ENCODE assay signal across 9 cellular contexts in the genomic region with DNA sequence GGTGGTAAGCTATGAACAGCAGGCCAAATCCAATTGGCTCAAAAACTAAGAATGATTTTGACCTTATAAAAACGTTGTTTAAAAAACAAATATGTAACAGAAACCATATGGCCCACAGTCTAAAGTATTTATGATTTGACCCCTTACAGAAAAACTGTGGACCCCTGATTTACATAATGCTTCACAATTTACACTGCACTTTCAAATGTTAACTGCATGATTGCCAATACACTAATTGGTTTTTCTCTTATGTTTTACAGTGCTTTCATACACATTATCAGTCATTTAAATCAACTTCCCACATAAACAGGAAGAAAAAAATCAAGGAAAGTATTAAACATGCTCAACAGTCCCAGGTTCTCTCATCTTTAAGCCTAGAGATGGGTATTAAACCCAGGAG. TPM values are rescaled to one million over a fixed set of nuclear protein-coding genes. Genes with fewer than 3 reads are reported as not detected.
"Had no signal": no experiment of that assay in that cellular context is flagged by ENCODE, and none has a peak within 500 bp of the region (broad histone marks: within the 10 kb centered on the region; RNA-seq: fewer than 3 reads in every experiment).

No MANE protein-coding gene starts in this region.

- FAIRE-seq: G401.6, GM12878, GM12891, GM12892, GM18507, GM19239 had no signal

- DNase-seq: GDM1, GF-D8 had no signal

- ATAC-seq: GM12878 had no signal

- H3K4me3 ChIP-seq: GM12878 had no signal

RNA-seq across cellular contexts. Expression of a gene that starts 26.9 kb away (rescaled TPM):
- total RNA-seq: G401 had no signal
